Comparison of ENCODE assay signal across 2 cellular contexts in the genomic region with DNA sequence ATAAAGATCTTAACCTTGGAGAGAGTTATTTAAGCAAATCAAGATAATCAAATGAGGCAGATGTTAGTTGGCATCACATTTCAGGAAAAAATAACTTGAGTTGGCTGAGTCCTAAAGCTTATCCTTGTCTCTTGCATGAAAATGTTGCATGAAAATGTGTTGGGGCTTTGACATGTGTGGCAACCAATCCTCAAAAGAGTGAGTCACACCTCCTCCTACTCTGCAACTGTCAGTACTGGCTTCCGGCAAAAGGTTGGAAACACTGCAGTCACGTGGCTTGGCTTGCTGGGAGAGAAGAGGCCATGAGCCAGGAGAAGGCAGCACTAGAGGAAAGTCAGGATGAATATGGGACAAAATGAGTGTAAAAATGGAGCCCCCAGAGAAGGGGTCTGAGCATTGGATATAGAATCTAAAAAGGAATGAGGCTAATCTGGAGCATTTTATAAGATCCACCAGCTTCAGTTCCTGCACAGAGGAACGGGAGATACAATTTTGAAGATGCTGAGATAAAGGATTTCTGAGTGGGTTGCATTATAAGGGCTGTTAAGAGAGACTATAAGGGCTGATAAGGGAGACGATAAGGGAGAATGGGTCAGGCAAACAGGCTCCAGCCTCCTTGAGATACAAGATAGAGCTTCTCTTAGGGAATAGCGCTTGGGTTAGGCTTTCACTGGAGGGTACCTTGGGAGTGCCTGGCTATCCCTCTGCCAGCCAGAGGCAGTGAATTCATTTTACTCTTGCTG.
TF ChIP-seq lines count a peak whose summit lies in the region.

No MANE protein-coding gene starts in this region.

TF ChIP-seq in Ishikawa, 13 proteins besides CTCF, POLR2A, EP300 and RAD21:
- TF ChIP-seq, protein P1, sequence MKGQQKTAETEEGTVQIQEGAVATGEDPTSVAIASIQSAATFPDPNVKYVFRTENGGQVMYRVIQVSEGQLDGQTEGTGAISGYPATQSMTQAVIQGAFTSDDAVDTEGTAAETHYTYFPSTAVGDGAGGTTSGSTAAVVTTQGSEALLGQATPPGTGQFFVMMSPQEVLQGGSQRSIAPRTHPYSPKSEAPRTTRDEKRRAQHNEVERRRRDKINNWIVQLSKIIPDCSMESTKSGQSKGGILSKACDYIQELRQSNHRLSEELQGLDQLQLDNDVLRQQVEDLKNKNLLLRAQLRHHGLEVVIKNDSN (IDR thresholded peaks at IDR 0.05): peak; percentile 55
- no peak for TF ChIP-seq CEBPB (IDR thresholded peaks at IDR 0.05)

TF ChIP-seq in HepG2, 621 proteins besides CTCF, POLR2A, EP300 and RAD21:
- TF ChIP-seq MEIS1 (CRISPR knock-in tag; IDR thresholded peaks at IDR 0.05; ENCODE audit: borderline replicate concordance) (no peak), GABPA (IDR thresholded peaks at IDR 0.05; ENCODE audit: low read depth, low read length) (no peak), GABPA (CRISPR knock-in tag; IDR thresholded peaks at IDR 0.05; ENCODE audit: low read depth) (0 out of 2 replicates have a peak, but pooled peaks have one; percentile 43), MNT (IDR thresholded peaks at IDR 0.05) (peak; percentile 24; the same call in 1 of the 2 replicates), GABPB1 (CRISPR knock-in tag; IDR thresholded peaks at IDR 0.05) (no peak)
